2 cellular contexts compared by ENCODE assay signal in genomic region chr10:28986856-28987255, GRCh38.
TF ChIP-seq lines count a peak whose summit lies in the region.

No MANE protein-coding gene starts in this region.

TF ChIP-seq in A549, 52 proteins besides CTCF, POLR2A, EP300 and RAD21 (continued from another document):
- no peak for TF ChIP-seq MAX (IDR thresholded peaks at IDR 0.05)
- TF ChIP-seq KDM1A (IDR thresholded peaks at IDR 0.05; ENCODE audit: low read depth), result no peak
- TF ChIP-seq ZFP36 (IDR thresholded peaks at IDR 0.05; ENCODE audit: borderline replicate concordance, partially characterized antibody), result no peak
- no peak for TF ChIP-seq ZSCAN20 (CRISPR knock-in tag; IDR thresholded peaks at IDR 0.05)
- TF ChIP-seq ZC3H11A (IDR thresholded peaks at IDR 0.05), result no peak
- TF ChIP-seq CBX2 (IDR thresholded peaks at IDR 0.05; ENCODE audit: borderline replicate concordance, low read depth), result no peak
- no peak for TF ChIP-seq MAFK (IDR thresholded peaks at IDR 0.05; ENCODE audit: partially characterized antibody)
- TF ChIP-seq HMGXB4 (CRISPR knock-in tag; IDR thresholded peaks at IDR 0.05; ENCODE audit: borderline replicate concordance), result no peak
- no peak for TF ChIP-seq FOSL2 (IDR thresholded peaks at IDR 0.05)
- no peak for TF ChIP-seq FOSL2 (CRISPR knock-in tag; IDR thresholded peaks at IDR 0.05)
- no peak for TF ChIP-seq USF2 (IDR thresholded peaks at IDR 0.05)
- no peak for TF ChIP-seq MAZ (IDR thresholded peaks at IDR 0.05; ENCODE audit: borderline replicate concordance, low read depth, low read length)
- no peak for TF ChIP-seq JUNB (IDR thresholded peaks at IDR 0.05)
- no peak for TF ChIP-seq PBX3 (IDR thresholded peaks at IDR 0.05)
- no peak for TF ChIP-seq RNF2 (IDR thresholded peaks at IDR 0.05; ENCODE audit: borderline replicate concordance, low read depth)
- no peak for TF ChIP-seq ELK1 (IDR thresholded peaks at IDR 0.05; ENCODE audit: low read depth, low read length)
TF ChIP-seq in A549: peak in this region for 0.

TF ChIP-seq in IMR-90, 13 proteins besides CTCF, POLR2A, EP300 and RAD21 (continued from another document):
- TF ChIP-seq USF2 (IDR thresholded peaks at IDR 0.05; ENCODE audit: low read depth, low read length), result no peak
- TF ChIP-seq CHD1 (IDR thresholded peaks at IDR 0.05; ENCODE audit: low read depth, low read length), result no peak
